In genomic region chr16:3625911-3626732, GRCh38 we compare ENCODE assay signal across 11 cellular contexts. TPM values are rescaled to one million over a fixed set of nuclear protein-coding genes. Genes with fewer than 3 reads are reported as not detected.
DNase-seq lines count a peak whose midpoint lies in the region; ATAC-seq and TF ChIP-seq lines count a peak whose summit lies in the region.
"Had no signal": no experiment of that assay in that cellular context is flagged by ENCODE, and none has a peak within 500 bp of the region (broad histone marks: within the 10 kb centered on the region; RNA-seq: fewer than 3 reads in every experiment).

No MANE protein-coding gene starts in this region.

- H3K36me3 ChIP-seq in GM06990 (ENCODE audit: control insufficient read depth, insufficient read depth, low read length) (no peaks in the 10 kb centered on the region), PC-3 (ENCODE audit: low read depth, low read length) (no peaks in the 10 kb centered on the region), endodermal cell (ENCODE audit: control insufficient read depth, insufficient read depth, low read length) (no peaks in the 10 kb centered on the region)
- H3K36me3 ChIP-seq: suprapubic skin had no signal

- 77 to 95% methylated on average over 3 of the region's 4 CpGs for WGBS in endodermal cell (ENCODE audit: insufficient coverage in 1 of 2, insufficient read length in 1 of 2), 2 experiments

- H4K20me1 ChIP-seq in PC-3 (ENCODE audit: low read length): no peaks in the 10 kb centered on the region

- no peaks in the 10 kb centered on the region for H3K4me1 ChIP-seq in PC-3 (ENCODE audit: insufficient read depth, low read length)
- H3K4me1 ChIP-seq in endodermal cell (ENCODE audit: control insufficient read depth, insufficient read depth, low read length): no peaks in the 10 kb centered on the region
- H3K4me1 ChIP-seq: suprapubic skin had no signal

- H3K4me3 Mint-ChIP-seq in HFFc6 (no peak overlapping the region), endodermal cell (no peak overlapping the region), nephron progenitor cell (no peak overlapping the region)
- H3K4me3 Mint-ChIP-seq: neural crest cell had no signal

- H3F3A ChIP-seq in PC-3 (ENCODE audit: low read length, unreplicated experiment): no peaks in the 10 kb centered on the region

- POLR2A ChIA-PET in PC-3 (lab: Charles Lee; ENCODE audit: unreplicated experiment): no interaction called here

- H3K27me3 ChIP-seq in GM06990 (replicated peaks; ENCODE audit: control insufficient read depth, insufficient read depth, low read length) (no peaks in the 10 kb centered on the region), PC-3 (ENCODE audit: low read length) (no peaks in the 10 kb centered on the region), endodermal cell (ENCODE audit: control insufficient read depth, insufficient read depth, low read length, poor library complexity, severe bottlenecking) (no peaks in the 10 kb centered on the region)
- H3K27me3 ChIP-seq: suprapubic skin had no signal

- no peaks in the 10 kb centered on the region for H3K27me3 Mint-ChIP-seq in HFFc6 (ENCODE audit: insufficient read depth)
- no peaks in the 10 kb centered on the region for H3K27me3 Mint-ChIP-seq in endodermal cell (ENCODE audit: insufficient read depth)
- H3K27me3 Mint-ChIP-seq in nephron progenitor cell (ENCODE audit: low read depth, poor library complexity): no peaks in the 10 kb centered on the region

- peak overlapping the region; percentile 2; the same call in 1 of the 2 replicates for H3K27ac Mint-ChIP-seq in HFFc6
- no peak overlapping the region for H3K27ac Mint-ChIP-seq in endodermal cell
- H3K27ac Mint-ChIP-seq in nephron progenitor cell: no peak overlapping the region

- H3K9me3 ChIP-seq in PC-3 (ENCODE audit: low read length) (no peaks in the 10 kb centered on the region), endodermal cell (ENCODE audit: control insufficient read depth, low read length) (no peaks in the 10 kb centered on the region)
- H3K9me3 ChIP-seq: suprapubic skin had no signal

- H3K4me3 ChIP-seq in GM06990 (replicated peaks; ENCODE audit: low read depth, low read length): no peak overlapping the region
- no peak overlapping the region for H3K4me3 ChIP-seq in PC-3 (ENCODE audit: low read length)
- no peak overlapping the region for H3K4me3 ChIP-seq in endodermal cell (ENCODE audit: low read length)
- H3K4me3 ChIP-seq: suprapubic skin had no signal

- H3K27ac ChIP-seq in PC-3 (ENCODE audit: low read length) (no peak overlapping the region), endodermal cell (ENCODE audit: low read depth, low read length) (no peak overlapping the region)
- H3K27ac ChIP-seq: suprapubic skin had no signal

- no peaks in the 10 kb centered on the region for H3K9me3 Mint-ChIP-seq in HFFc6
- H3K9me3 Mint-ChIP-seq in endodermal cell: no peaks in the 10 kb centered on the region
- no peaks in the 10 kb centered on the region for H3K9me3 Mint-ChIP-seq in nephron progenitor cell
- H3K9me3 Mint-ChIP-seq: neural crest cell had no signal

- H3K4me1 Mint-ChIP-seq in HFFc6 (ENCODE audit: low read depth) (no peaks in the 10 kb centered on the region), endodermal cell (peaks cover 1% of the 10 kb centered on the region), nephron progenitor cell (no peaks in the 10 kb centered on the region)
- H3K4me1 Mint-ChIP-seq: neural crest cell had no signal

- BruUV-seq in PC-3 (replicated peaks; lab: Mats Ljungman, UMichigan): no TSS peak

- no peaks in the 10 kb centered on the region for H3K9me2 ChIP-seq in PC-3 (replicated peaks; ENCODE audit: low read length)

- CTCF ChIA-PET in PC-3 (lab: Charles Lee): interaction anchor here (0.7 kb wide), 1 partner anchor 28 kb away, joined by 3 read pairs; no protein-coding TSS in a partner anchor

- peak; percentile 62 for TF ChIP-seq POLR2A in Raji (IDR thresholded peaks at IDR 0.05; ENCODE audit: insufficient read depth, low read depth, low read length)

- intact Hi-C loops in PC-3 (cut with micrococcal nuclease): no loop called here

- TF ChIP-seq CTCF in GM06990 (IDR thresholded peaks at IDR 0.05; ENCODE audit: insufficient read depth, low read length, poor library complexity, severe bottlenecking) (peak; percentile 19), HFFc6 (IDR thresholded peaks at IDR 0.05) (no peak), PC-3 (conservative IDR thresholded peaks at IDR 0.05; ENCODE audit: low read depth, low read length) (no peak), endodermal cell (conservative IDR thresholded peaks at IDR 0.05) (no peak), nephron progenitor cell (IDR thresholded peaks at IDR 0.05) (no peak)

- H3K36me3 Mint-ChIP-seq in HFFc6 (ENCODE audit: low read depth): no peaks in the 10 kb centered on the region; the same call in 1 of the 2 replicates
- peaks cover under 1% of the 10 kb centered on the region for H3K36me3 Mint-ChIP-seq in endodermal cell (ENCODE audit: low read depth)
- peaks cover 5% of the 10 kb centered on the region for H3K36me3 Mint-ChIP-seq in nephron progenitor cell (ENCODE audit: low read depth)

- H3K79me2 ChIP-seq in PC-3 (ENCODE audit: low read length): no peaks in the 10 kb centered on the region

- no peak overlapping the region for H3K9ac ChIP-seq in PC-3 (ENCODE audit: low read length)
- H3K9ac ChIP-seq in endodermal cell (ENCODE audit: extremely low read depth, low read length, poor library complexity, severe bottlenecking): no peak overlapping the region

- H3K4me2 ChIP-seq in PC-3 (ENCODE audit: low read length): no peak overlapping the region

- no peak for ATAC-seq in PC-3

- DNase-seq in GM06990 (ENCODE audit: extremely low read depth, insufficient read length) (peak; percentile 62), HFFc6 (no peak), iris pigment epithelial cell (ENCODE audit: low read depth) (peak; percentile 32), PC-3 (no peak), endodermal cell (no peak), nephron progenitor cell (no peak)
- no peak for DNase-seq in activated effector memory CD4-positive, alpha-beta T cell treated with anti-CD3 and anti-CD28 coated beads, Interleukin-2, amount 50 U/mL, for 16 hours
- DNase-seq: NCI-H526 had no signal

- H2AFZ ChIP-seq in PC-3 (ENCODE audit: low read length): no peak overlapping the region

RNA-seq across cellular contexts. Expression of gene SLX4, which starts 14.7 kb away (rescaled TPM):
- total RNA-seq in HFFc6 (2021; fragmentation: NEBNext Ultra II Directional; extraction: Animal tissue kit (Norgen Biotek cat#: 25700)): 1 to 10 TPM; 6.8 to 8.2 (median 7.2) TPM
- 5.1 and 5.9 TPM in 2 replicates for total RNA-seq in PC-3 (2014; rRNA removed)
- 10 to 100 TPM; 11.0 to 15.9 TPM for total RNA-seq in endodermal cell
- 11.0 TPM for polyA plus RNA-seq in endodermal cell (2013, experiment 1 of 2)
- polyA plus RNA-seq in endodermal cell (2013, experiment 2 of 2): 11.3 TPM

RNA-seq across cellular contexts. Expression of gene DNASE1, which starts 28.4 kb away (rescaled TPM):
- total RNA-seq in HFFc6 (2021; fragmentation: NEBNext Ultra II Directional; extraction: Animal tissue kit (Norgen Biotek cat#: 25700)): 1 to 10 TPM; 7.5 to 9.9 (median 8.0) TPM
- 9.3 and 14.0 TPM in 2 replicates for total RNA-seq in PC-3 (2014; rRNA removed)
- 10 to 100 TPM; 31.2 to 32.2 TPM for total RNA-seq in endodermal cell
- polyA plus RNA-seq in endodermal cell (2013, experiment 1 of 2): 20.6 TPM
- polyA plus RNA-seq in endodermal cell (2013, experiment 2 of 2): 18.7 TPM

RNA-seq across cellular contexts. Expression of gene NLRC3, which starts 48.9 kb away (rescaled TPM):
- total RNA-seq in HFFc6 (2021; fragmentation: NEBNext Ultra II Directional; extraction: Animal tissue kit (Norgen Biotek cat#: 25700)): not detected
- total RNA-seq in PC-3 (2014; rRNA removed) (not detected in 2 replicates), endodermal cell (under 1 TPM; 0.11 to 0.18 TPM)
- 0.14 TPM for polyA plus RNA-seq in endodermal cell (2013, experiment 1 of 2)
- 0.04 TPM for polyA plus RNA-seq in endodermal cell (2013, experiment 2 of 2)
- total RNA-seq: neural crest cell had no signal

Comparison
In these comparisons a context has a peak if more than half of its experiments do, and no peak if none do; other contexts are left out.
1. DNase-seq: peak in GM06990 (single experiment) and iris pigment epithelial cell (single experiment); none in HFFc6 (single experiment), PC-3 (single experiment), endodermal cell (single experiment), activated effector memory CD4-positive, alpha-beta T cell treated with anti-CD3 and anti-CD28 coated beads, Interleukin-2, amount 50 U/mL, for 16 hours (single experiment) and nephron progenitor cell (single experiment).